Comparison of ENCODE assay signal across 27 cellular contexts in the genomic region with DNA sequence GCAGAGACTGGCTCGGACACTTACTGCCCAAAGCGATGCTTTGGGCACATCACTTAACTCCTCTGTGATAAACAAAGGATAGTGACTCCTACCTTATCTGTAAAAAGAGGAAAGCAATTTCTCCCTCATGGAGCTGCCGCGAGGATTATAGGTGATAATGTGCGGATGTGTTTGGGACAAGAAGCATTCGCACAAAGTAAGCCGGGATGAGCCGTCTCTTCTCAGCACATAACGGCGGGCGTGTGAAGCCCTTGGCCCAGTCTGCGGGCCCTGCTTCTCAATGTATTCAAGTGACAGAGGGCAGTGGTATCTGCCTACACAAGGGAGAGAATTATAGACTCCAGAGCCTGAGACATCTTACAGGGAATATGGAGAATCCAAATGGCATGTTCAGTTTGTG.
"Had no signal": no experiment of that assay in that cellular context is flagged by ENCODE, and none has a peak within 500 bp of the region (broad histone marks: within the 10 kb centered on the region; RNA-seq: fewer than 3 reads in every experiment).

No MANE protein-coding gene starts in this region.

- ATAC-seq: activated CD4-positive, alpha-beta T cell treated with anti-CD3 and anti-CD28 coated beads for 36 hours; activated CD8-positive, alpha-beta memory T cell treated with anti-CD3 and anti-CD28 coated beads, Interleukin-2, amount 10 ng/mL, durations not matched to agents 7 days and 5 days; activated CD8-positive, alpha-beta T cell treated with anti-CD3 and anti-CD28 coated beads, Interleukin-2, amount 10 ng/mL, durations not matched to agents 7 days and 5 days; activated naive CD8-positive, alpha-beta T cell treated with anti-CD3 and anti-CD28 coated beads, Interleukin-2, amount 50 U/mL, for 24 hours; body of pancreas; gastroesophageal sphincter had no signal

- H3K4me1 ChIP-seq: adrenal gland, body of pancreas, colonic mucosa, gastroesophageal sphincter had no signal

- H3K27ac ChIP-seq: adrenal gland, body of pancreas, colonic mucosa, epithelial cell of prostate, esophagus squamous epithelium, gastroesophageal sphincter had no signal

- DNase-seq: activated CD4-positive, alpha-beta memory T cell treated with anti-CD3 and anti-CD28 coated beads for 36 hours; activated CD4-positive, alpha-beta T cell treated with anti-CD3 and anti-CD28 coated beads for 36 hours; activated CD4-positive, alpha-beta T cell treated with anti-CD3 and anti-CD28 coated beads, Interleukin-2, amount 10 ng/mL, durations not matched to agents 24 days and 14 days; activated CD4-positive, CD25-positive, alpha-beta regulatory T cell; activated CD4-positive, CD25-positive, alpha-beta regulatory T cell treated with anti-CD3 and anti-CD28 coated beads, Interleukin-2, amount 50 U/mL, for 72 hours; activated CD8-positive, alpha-beta memory T cell treated with anti-CD3 and anti-CD28 coated beads, Interleukin-2, amount 10 ng/mL, durations not matched to agents 7 days and 5 days; activated CD8-positive, alpha-beta memory T cell treated with anti-CD3 and anti-CD28 coated beads, Interleukin-2, amount 50 U/mL, for 4 hours; activated CD8-positive, alpha-beta T cell treated with anti-CD3 and anti-CD28 coated beads, Interleukin-2, amount 10 ng/mL, durations not matched to agents 7 days and 5 days; activated effector memory CD4-positive, alpha-beta T cell treated with anti-CD3 and anti-CD28 coated beads, Interleukin-2, amount 50 U/mL, for 16 hours; activated naive CD4-positive, alpha-beta T cell treated with anti-CD3 and anti-CD28 coated beads for 36 hours; activated naive CD8-positive, alpha-beta T cell treated with anti-CD3 and anti-CD28 coated beads for 36 hours; activated naive CD8-positive, alpha-beta T cell treated with anti-CD3 and anti-CD28 coated beads, Interleukin-2, amount 50 U/mL, for 24 hours; activated T-cell treated with anti-CD3 and anti-CD28 coated beads, Interleukin-2, amount 50 U/mL, for 1 hour; activated T-cell treated with anti-CD3 and anti-CD28 coated beads, Interleukin-2, amount 50 U/mL, for 48 hours; adrenal gland; amygdala; aorta; body of pancreas; central memory CD4-positive, alpha-beta T cell; cerebellar nuclear complex; colonic mucosa; effector CD8-positive, alpha-beta T cell; esophagus squamous epithelium; foreskin melanocyte; T-helper 2 cell had no signal

- H3K27me3 ChIP-seq: adrenal gland, body of pancreas, colonic mucosa, esophagus squamous epithelium, gastroesophageal sphincter had no signal

- H3K9me3 ChIP-seq: adrenal gland, body of pancreas, colonic mucosa, esophagus squamous epithelium, gastroesophageal sphincter had no signal

- H3K4me3 ChIP-seq: adrenal gland, body of pancreas, colonic mucosa, esophagus squamous epithelium, gastroesophageal sphincter had no signal

- H3K36me3 ChIP-seq: adrenal gland, colonic mucosa, esophagus squamous epithelium, gastroesophageal sphincter had no signal
